ENCODE assay signal across 1 cellular context in genomic region chr12:33825986-33826602, GRCh38.
TF ChIP-seq lines count a peak whose summit lies in the region.

No MANE protein-coding gene starts in this region.

TF ChIP-seq in GM23338, 12 proteins besides CTCF, POLR2A, EP300 and RAD21:
- TF ChIP-seq NANOG (IDR thresholded peaks at IDR 0.05; ENCODE audit: borderline replicate concordance): no peak
- no peak for TF ChIP-seq ZNF114 (CRISPR knock-in tag; IDR thresholded peaks at IDR 0.05)
- TF ChIP-seq EZH2phosphoT487 (IDR thresholded peaks at IDR 0.05; ENCODE audit: unreplicated experiment): no peak
- TF ChIP-seq CREB1 (CRISPR knock-in tag; IDR thresholded peaks at IDR 0.05; ENCODE audit: low read depth): no peak
- no peak for TF ChIP-seq ZNF331 (CRISPR knock-in tag; IDR thresholded peaks at IDR 0.05; ENCODE audit: low read depth)
- TF ChIP-seq ETS1 (IDR thresholded peaks at IDR 0.05): no peak
- TF ChIP-seq POLR2AphosphoS5 (IDR thresholded peaks at IDR 0.05; ENCODE audit: low read depth): no peak
- no peak for TF ChIP-seq REST (IDR thresholded peaks at IDR 0.05; ENCODE audit: unreplicated experiment)
- no peak for TF ChIP-seq ZNF462 (CRISPR knock-in tag; IDR thresholded peaks at IDR 0.05)
- TF ChIP-seq EZH2 (IDR thresholded peaks at IDR 0.05; ENCODE audit: low read depth, unreplicated experiment): no peak
- no peak for TF ChIP-seq STAT1 (IDR thresholded peaks at IDR 0.05; ENCODE audit: unreplicated experiment)
- TF ChIP-seq JUNB (IDR thresholded peaks at IDR 0.05; ENCODE audit: unreplicated experiment): no peak
